ENCODE assay signal across 1 cellular context in the genomic region with DNA sequence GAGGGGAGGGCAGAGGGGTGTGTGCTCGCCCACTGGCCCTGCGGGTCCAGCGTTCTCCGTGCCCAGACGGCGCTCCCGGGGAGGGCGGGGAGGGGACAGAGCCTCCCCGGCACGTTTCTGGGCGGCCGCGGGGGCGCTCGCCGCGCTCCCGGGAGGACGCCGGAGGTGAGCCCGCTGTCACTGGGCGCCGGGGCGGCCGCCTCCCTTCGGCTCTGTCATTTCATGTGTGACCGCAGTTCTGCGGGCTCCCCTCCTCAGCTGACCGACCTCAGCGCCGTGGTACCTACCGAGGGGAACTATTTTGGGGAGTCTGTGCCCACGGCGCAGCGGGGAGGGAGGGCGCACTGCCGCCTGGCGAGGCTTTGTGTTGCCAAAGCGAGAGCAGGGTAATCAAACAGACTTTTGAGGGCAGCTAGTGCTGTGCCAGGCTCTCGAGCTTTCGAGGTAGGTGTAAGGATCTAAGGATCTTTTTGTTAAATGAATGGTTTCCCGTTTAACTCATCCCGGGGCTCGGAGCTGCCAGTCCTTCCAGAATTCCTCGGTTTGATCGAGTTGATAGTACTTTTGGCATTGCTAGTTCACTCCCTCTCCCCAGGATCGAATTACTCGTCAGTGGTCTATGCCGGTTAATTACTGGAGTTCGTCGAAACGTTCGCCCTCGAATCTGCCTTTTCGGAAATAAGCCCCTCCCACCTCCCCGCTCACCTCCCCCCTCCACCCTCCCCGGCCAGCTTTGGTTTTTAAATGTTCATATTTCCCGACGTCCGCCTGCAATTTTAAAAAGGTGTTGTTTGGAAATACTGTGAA.
TF ChIP-seq lines count a peak whose summit lies in the region.

No MANE protein-coding gene starts in this region.

TF ChIP-seq in HepG2, 621 proteins besides CTCF, POLR2A, EP300 and RAD21 (continued from another document and continues in another):
- no peak for TF ChIP-seq ZNF280D (CRISPR knock-in tag; IDR thresholded peaks at IDR 0.05)
- no peak for TF ChIP-seq PITX1 (CRISPR knock-in tag; IDR thresholded peaks at IDR 0.05)
- TF ChIP-seq HOXA5 (CRISPR knock-in tag; IDR thresholded peaks at IDR 0.05): no peak
- TF ChIP-seq, protein P1, sequence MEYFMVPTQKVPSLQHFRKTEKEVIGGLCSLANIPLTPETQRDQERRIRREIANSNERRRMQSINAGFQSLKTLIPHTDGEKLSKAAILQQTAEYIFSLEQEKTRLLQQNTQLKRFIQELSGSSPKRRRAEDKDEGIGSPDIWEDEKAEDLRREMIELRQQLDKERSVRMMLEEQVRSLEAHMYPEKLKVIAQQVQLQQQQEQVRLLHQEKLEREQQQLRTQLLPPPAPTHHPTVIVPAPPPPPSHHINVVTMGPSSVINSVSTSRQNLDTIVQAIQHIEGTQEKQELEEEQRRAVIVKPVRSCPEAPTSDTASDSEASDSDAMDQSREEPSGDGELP (IDR thresholded peaks at IDR 0.05; ENCODE audit: borderline replicate concordance, low read depth): no peak; the same call in 1 of the 2 replicates
- TF ChIP-seq POLR2G (IDR thresholded peaks at IDR 0.05; ENCODE audit: low read depth, low read length): peak; percentile 70
- no peak; the same call in 2 of the 3 replicates for TF ChIP-seq MXI1 (IDR thresholded peaks at IDR 0.05; ENCODE audit: borderline replicate concordance, low read depth, low read length)
- TF ChIP-seq PATZ1 (CRISPR knock-in tag; IDR thresholded peaks at IDR 0.05): peak; percentile 90
- no peak for TF ChIP-seq TEAD2 (CRISPR knock-in tag; IDR thresholded peaks at IDR 0.05)
- no peak for TF ChIP-seq ISX (CRISPR knock-in tag; conservative IDR thresholded peaks at IDR 0.05)
- 0 out of 2 replicates have a peak, but pooled peaks have one; percentile 73 for TF ChIP-seq ZNF280B (CRISPR knock-in tag; IDR thresholded peaks at IDR 0.05; ENCODE audit: borderline replicate concordance)
- TF ChIP-seq WIZ (CRISPR knock-in tag; IDR thresholded peaks at IDR 0.05): no peak
- no peak for TF ChIP-seq PAF1 (CRISPR knock-in tag; IDR thresholded peaks at IDR 0.05)
- no peak for TF ChIP-seq ASH2L (IDR thresholded peaks at IDR 0.05; ENCODE audit: insufficient read length, low read depth, low read length)
- TF ChIP-seq TCF7 (IDR thresholded peaks at IDR 0.05; ENCODE audit: low read depth): no peak
- TF ChIP-seq ZFAT (CRISPR knock-in tag; conservative IDR thresholded peaks at IDR 0.05): peak; percentile 23; the same call in 1 of the 2 replicates
- TF ChIP-seq ZSCAN30 (CRISPR knock-in tag; IDR thresholded peaks at IDR 0.05): no peak
- TF ChIP-seq ZNF772 (CRISPR knock-in tag; IDR thresholded peaks at IDR 0.05): no peak
- no peak for TF ChIP-seq MEF2D (CRISPR knock-in tag; IDR thresholded peaks at IDR 0.05)
- no peak for TF ChIP-seq RAD51 (IDR thresholded peaks at IDR 0.05; ENCODE audit: borderline replicate concordance)
- no peak for TF ChIP-seq ZNF780A (CRISPR knock-in tag; IDR thresholded peaks at IDR 0.05)
- peak; percentile 64; the same call in 1 of the 2 replicates for TF ChIP-seq KDM2A (CRISPR knock-in tag; IDR thresholded peaks at IDR 0.05; ENCODE audit: borderline replicate concordance, low read depth)
- TF ChIP-seq MBNL3 (CRISPR knock-in tag; conservative IDR thresholded peaks at IDR 0.05): no peak
- no peak; the same call in 1 of the 2 replicates for TF ChIP-seq DMAP1 (CRISPR knock-in tag; IDR thresholded peaks at IDR 0.05)
- TF ChIP-seq HMGXB3 (CRISPR knock-in tag; IDR thresholded peaks at IDR 0.05; ENCODE audit: borderline replicate concordance): no peak
- TF ChIP-seq ISL2 (CRISPR knock-in tag; IDR thresholded peaks at IDR 0.05): no peak; the same call in 1 of the 2 replicates
- no peak for TF ChIP-seq AGO1 (IDR thresholded peaks at IDR 0.05; ENCODE audit: low read depth, low read length, poor library complexity, severe bottlenecking)
- TF ChIP-seq, protein P2, sequence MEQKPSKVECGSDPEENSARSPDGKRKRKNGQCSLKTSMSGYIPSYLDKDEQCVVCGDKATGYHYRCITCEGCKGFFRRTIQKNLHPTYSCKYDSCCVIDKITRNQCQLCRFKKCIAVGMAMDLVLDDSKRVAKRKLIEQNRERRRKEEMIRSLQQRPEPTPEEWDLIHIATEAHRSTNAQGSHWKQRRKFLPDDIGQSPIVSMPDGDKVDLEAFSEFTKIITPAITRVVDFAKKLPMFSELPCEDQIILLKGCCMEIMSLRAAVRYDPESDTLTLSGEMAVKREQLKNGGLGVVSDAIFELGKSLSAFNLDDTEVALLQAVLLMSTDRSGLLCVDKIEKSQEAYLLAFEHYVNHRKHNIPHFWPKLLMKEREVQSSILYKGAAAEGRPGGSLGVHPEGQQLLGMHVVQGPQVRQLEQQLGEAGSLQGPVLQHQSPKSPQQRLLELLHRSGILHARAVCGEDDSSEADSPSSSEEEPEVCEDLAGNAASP (CRISPR knock-in tag; IDR thresholded peaks at IDR 0.05; ENCODE audit: borderline replicate concordance): peak; percentile 18; the same call in 1 of the 2 replicates
- TF ChIP-seq ZNF251 (CRISPR knock-in tag; IDR thresholded peaks at IDR 0.05): no peak
- TF ChIP-seq, protein P3, sequence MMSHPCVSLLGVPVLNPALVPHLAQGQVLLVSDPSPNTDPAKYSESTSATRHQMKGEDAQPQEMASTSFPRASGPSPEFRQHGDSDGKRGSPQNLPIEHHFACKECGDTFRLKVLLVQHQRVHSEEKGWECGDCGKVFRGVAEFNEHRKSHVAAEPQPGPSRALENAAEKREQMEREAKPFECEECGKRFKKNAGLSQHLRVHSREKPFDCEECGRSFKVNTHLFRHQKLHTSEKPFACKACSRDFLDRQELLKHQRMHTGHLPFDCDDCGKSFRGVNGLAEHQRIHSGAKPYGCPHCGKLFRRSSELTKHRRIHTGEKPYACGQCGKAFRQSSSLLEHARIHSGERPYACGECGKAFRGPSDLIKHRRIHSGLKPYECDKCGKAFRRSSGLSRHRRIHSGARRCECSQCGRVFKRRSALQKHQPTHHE (CRISPR knock-in tag; IDR thresholded peaks at IDR 0.05; ENCODE audit: borderline replicate concordance): no peak
- 0 out of 2 replicates have a peak, but pooled peaks have one; percentile 25 for TF ChIP-seq SP5 (CRISPR knock-in tag; IDR thresholded peaks at IDR 0.05; ENCODE audit: borderline replicate concordance, low read depth)
- TF ChIP-seq HIC2 (CRISPR knock-in tag; IDR thresholded peaks at IDR 0.05; ENCODE audit: low read depth): 0 out of 2 replicates have a peak, but pooled peaks have one; percentile 23
- TF ChIP-seq, protein P4, sequence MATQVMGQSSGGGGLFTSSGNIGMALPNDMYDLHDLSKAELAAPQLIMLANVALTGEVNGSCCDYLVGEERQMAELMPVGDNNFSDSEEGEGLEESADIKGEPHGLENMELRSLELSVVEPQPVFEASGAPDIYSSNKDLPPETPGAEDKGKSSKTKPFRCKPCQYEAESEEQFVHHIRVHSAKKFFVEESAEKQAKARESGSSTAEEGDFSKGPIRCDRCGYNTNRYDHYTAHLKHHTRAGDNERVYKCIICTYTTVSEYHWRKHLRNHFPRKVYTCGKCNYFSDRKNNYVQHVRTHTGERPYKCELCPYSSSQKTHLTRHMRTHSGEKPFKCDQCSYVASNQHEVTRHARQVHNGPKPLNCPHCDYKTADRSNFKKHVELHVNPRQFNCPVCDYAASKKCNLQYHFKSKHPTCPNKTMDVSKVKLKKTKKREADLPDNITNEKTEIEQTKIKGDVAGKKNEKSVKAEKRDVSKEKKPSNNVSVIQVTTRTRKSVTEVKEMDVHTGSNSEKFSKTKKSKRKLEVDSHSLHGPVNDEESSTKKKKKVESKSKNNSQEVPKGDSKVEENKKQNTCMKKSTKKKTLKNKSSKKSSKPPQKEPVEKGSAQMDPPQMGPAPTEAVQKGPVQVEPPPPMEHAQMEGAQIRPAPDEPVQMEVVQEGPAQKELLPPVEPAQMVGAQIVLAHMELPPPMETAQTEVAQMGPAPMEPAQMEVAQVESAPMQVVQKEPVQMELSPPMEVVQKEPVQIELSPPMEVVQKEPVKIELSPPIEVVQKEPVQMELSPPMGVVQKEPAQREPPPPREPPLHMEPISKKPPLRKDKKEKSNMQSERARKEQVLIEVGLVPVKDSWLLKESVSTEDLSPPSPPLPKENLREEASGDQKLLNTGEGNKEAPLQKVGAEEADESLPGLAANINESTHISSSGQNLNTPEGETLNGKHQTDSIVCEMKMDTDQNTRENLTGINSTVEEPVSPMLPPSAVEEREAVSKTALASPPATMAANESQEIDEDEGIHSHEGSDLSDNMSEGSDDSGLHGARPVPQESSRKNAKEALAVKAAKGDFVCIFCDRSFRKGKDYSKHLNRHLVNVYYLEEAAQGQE (IDR thresholded peaks at IDR 0.05; ENCODE audit: borderline replicate concordance in 1 of 2, low read depth in 1 of 2, low read length in 2 of 2): no peak
- no peak for TF ChIP-seq MTA1 (CRISPR knock-in tag; IDR thresholded peaks at IDR 0.05; ENCODE audit: borderline replicate concordance)
